Comparison of ENCODE assay signal across 8 cellular contexts in the genomic region with DNA sequence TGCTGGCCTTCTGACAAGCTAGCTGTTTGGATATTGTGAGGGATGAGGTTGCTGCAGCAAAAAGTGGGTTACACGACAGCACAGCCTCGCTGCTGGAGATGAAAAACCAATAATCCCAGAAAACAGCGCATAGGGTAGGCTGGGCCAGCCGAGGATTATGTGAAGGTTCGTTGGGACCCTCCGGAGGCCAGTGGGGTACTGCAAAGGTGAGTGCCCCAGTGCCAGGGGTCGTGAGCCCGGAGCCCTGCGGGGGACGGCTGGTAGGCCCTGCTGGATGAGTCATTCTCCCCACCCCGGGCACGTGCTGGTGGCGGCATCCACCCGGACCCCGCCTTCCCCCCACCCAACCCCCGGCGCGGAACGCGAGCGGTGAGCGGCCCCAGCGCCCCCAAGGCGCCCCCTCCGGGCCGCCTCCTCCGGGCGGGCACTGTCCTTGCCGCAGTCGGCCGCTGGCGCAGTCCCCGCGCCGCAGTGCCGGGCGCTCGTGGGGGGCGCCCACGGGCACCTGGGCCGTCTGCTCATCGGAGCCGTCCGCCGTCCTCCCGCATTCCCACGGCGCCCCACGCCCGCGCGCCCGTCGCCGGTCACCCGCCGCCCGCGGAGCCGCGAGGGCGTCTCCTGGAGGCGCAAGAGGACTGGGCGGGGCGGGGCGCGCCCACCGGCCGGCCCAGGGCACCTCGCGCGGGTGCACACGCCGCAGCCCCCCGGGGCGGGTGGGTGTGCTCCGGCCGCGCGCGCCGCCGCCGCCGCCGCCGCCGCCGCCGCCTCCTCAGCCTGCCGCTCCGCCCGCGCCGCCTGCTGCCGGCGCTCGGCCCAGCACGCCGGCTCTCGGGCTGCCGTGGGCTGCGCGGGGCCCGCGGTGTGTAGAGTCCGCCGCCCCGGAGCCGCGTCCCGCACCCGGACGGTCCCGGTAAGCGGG. TPM values are rescaled to one million over a fixed set of nuclear protein-coding genes. Genes with fewer than 3 reads are reported as not detected.
DNase-seq lines count a peak whose midpoint lies in the region; ATAC-seq and TF ChIP-seq lines count a peak whose summit lies in the region.

A gene (plus strand): TSS at position 794 of the 919 bp plus-strand sequence. CDS start 13,014 bp downstream, outside the sequence.

- H3K4me2 ChIP-seq in PC-9, result no peak within 1 kb of the TSS

- H3K27ac ChIP-seq in C4-2B, result no peak within 1 kb of the TSS
- H3K27ac ChIP-seq in HUES64 (ENCODE audit: low read depth, low read length), result no peak within 1 kb of the TSS
- no peak within 1 kb of the TSS for H3K27ac ChIP-seq in PC-9

- H3K4me1 ChIP-seq in HUES64 (ENCODE audit: insufficient read depth, low read length) (peaks cover 12% of the 10 kb centered on the region), PC-9 (replicated peaks; ENCODE audit: insufficient read depth) (no peaks in the 10 kb centered on the region)

- peak; percentile 37 for DNase-seq in activated naive CD4-positive, alpha-beta T cell treated with anti-CD3 and anti-CD28 coated beads, Interleukin-2, amount 50 U/mL, for 16 hours
- DNase-seq in hepatic stellate cell (ENCODE audit: low spot score), result peak; percentile 15
- DNase-seq in skeletal muscle cell (ENCODE audit: low read depth), result no peak
- DNase-seq in PC-9, result no peak

- no peak within 1 kb of the TSS for H2AFZ ChIP-seq in PC-9

- BruUV-seq in PC-9 (replicated peaks; lab: Mats Ljungman, UMichigan), result no TSS peak

- H3K9me2 ChIP-seq in PC-9 (ENCODE audit: insufficient read depth), result no peaks in the 10 kb centered on the region

- ATAC-seq in GM18511 (IDR thresholded peaks at IDR 0.05; ENCODE audit: unreplicated experiment) (no peak), GM21723 (IDR thresholded peaks at IDR 0.05; ENCODE audit: unreplicated experiment) (no peak)

- TF ChIP-seq CTCF in C4-2B (conservative IDR thresholded peaks at IDR 0.05) (peak; percentile 67), PC-9 (conservative IDR thresholded peaks at IDR 0.05) (no peak)

- H3K36me3 ChIP-seq in HUES64 (ENCODE audit: insufficient read depth, low read length) (no peaks in the 10 kb centered on the region), PC-9 (ENCODE audit: low read depth) (no peaks in the 10 kb centered on the region)

- no peaks in the 10 kb centered on the region for H3K79me2 ChIP-seq in PC-9 (ENCODE audit: low read depth)

- H3K27me3 ChIP-seq in HUES64 (ENCODE audit: insufficient read depth, low read length) (peaks cover 48% of the 10 kb centered on the region), PC-9 (ENCODE audit: insufficient read depth, low read depth) (no peaks in the 10 kb centered on the region)

- no peaks in the 10 kb centered on the region for H4K20me1 ChIP-seq in PC-9 (ENCODE audit: insufficient read depth)

- CTCF ChIA-PET in PC-9 (lab: Charles Lee), result no interaction called here

- no peaks in the 10 kb centered on the region for H3K9me3 ChIP-seq in HUES64 (ENCODE audit: insufficient read depth, low read depth, low read length)
- no peaks in the 10 kb centered on the region for H3K9me3 ChIP-seq in PC-9 (ENCODE audit: insufficient read depth, low read depth)

- WGBS in HUES64, result under 1% methylated on average over 116 of the region's 116 CpGs

- intact Hi-C loops in PC-9 (cut with micrococcal nuclease; ENCODE audit: unreplicated experiment), result no loop called here

- no peak within 1 kb of the TSS for H3K9ac ChIP-seq in HUES64 (ENCODE audit: low read depth, low read length)

- POLR2A ChIA-PET in PC-9 (lab: Charles Lee; ENCODE audit: unreplicated experiment), result no interaction called here

- no peaks in the 10 kb centered on the region for H3F3A ChIP-seq in PC-9 (ENCODE audit: insufficient read depth, low read depth)

- peak within 1 kb of the TSS; percentile 55 for H3K4me3 ChIP-seq in HUES64 (ENCODE audit: low read length)
- peak within 1 kb of the TSS; percentile 32 for H3K4me3 ChIP-seq in skeletal muscle cell (ENCODE audit: low read depth, low read length)
- H3K4me3 ChIP-seq in PC-9, result no peak within 1 kb of the TSS

RNA-seq across cellular contexts. Expression of the gene that starts here (rescaled TPM):
- 0.20 TPM for polyA plus RNA-seq in HUES64 (2013, experiment 1 of 2)
- 0.25 TPM for polyA plus RNA-seq in HUES64 (2013, experiment 2 of 2)
- total RNA-seq in PC-9 (2021), result not detected in 2 replicates

Comparison
In these comparisons a context has a peak if more than half of its experiments do, and no peak if none do; other contexts are left out.
1. DNase-seq: peak in activated naive CD4-positive, alpha-beta T cell treated with anti-CD3 and anti-CD28 coated beads, Interleukin-2, amount 50 U/mL, for 16 hours (single experiment) and hepatic stellate cell (single experiment); none in skeletal muscle cell (single experiment) and PC-9 (0 of 2).